ENCODE assay signal across 19 cellular contexts in the genomic region with DNA sequence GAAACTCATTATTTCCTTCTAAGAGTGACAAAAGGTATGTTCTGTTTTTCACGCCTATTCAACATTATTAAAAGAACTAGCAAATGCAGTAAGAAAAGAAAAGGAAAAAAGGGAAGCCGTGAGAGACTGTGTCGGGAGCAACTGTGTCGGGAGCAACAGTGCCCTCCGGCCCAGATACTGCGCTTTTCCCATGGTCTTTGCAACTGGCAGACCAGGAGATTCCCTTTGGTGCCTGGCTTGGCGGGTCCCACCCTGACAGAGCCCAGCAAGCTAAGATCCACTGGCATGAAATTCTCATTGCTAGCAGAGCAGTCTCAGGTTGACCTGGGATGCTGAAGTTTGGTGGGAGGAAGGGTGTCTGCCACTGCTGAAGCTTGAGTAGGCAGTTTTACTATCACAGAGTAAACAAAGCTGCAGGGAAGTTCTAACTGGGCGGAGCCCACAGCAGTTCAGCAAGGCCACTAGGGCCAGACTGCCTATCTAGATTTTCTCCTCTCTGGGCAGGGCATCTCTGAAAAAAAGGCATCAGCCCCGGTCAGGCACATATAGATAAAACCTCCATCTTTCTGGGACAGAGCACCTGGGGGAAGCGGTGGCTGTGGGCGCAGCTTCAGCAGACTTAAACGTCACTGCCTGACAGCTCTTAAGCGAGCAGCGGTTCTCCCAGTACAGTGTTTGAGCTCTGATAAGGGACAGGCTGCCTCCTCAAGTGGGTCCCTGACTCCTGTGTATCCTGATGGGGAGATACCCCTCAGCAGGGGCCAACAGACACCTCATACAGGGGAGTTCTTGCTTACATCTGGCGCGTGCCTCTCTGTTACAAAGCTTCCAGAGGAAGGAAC.
A peak's percentile ranks its signal among the peaks of the same experiment; 100 is the strongest.
DNase-seq lines count a peak whose midpoint lies in the region; ATAC-seq, FAIRE-seq and TF ChIP-seq lines count a peak whose summit lies in the region.
"Had no signal": no experiment of that assay in that cellular context is flagged by ENCODE, and none has a peak within 500 bp of the region (broad histone marks: within the 10 kb centered on the region; RNA-seq: fewer than 3 reads in every experiment).

No MANE protein-coding gene starts in this region.

- no peaks in the 10 kb centered on the region for H3K27me3 ChIP-seq in HepG2 (ENCODE audit: control insufficient read depth in 1 of 2, insufficient read depth in 2 of 2, low read length in 2 of 2)
- no peaks in the 10 kb centered on the region for H3K27me3 ChIP-seq in right lobe of liver
- H3K27me3 ChIP-seq in spleen (replicated peaks in 1 of 7) = no peaks in the 10 kb centered on the region
- H3K27me3 ChIP-seq: BLaER1 treated with 17β-estradiol and CSF1 and Interleukin-3, amounts not matched to agents 10 nM and 100 nM; Peyer's patch had no signal

- TF ChIP-seq POLR2A in HepG2 (IDR thresholded peaks at IDR 0.05; ENCODE audit: insufficient read depth in 1 of 2, low read depth in 2 of 2, low read length in 2 of 2) (no peak), right lobe of liver (IDR thresholded peaks at IDR 0.05) (no peak), spleen (IDR thresholded peaks at IDR 0.05) (no peak)

- no peaks in the 10 kb centered on the region for H3K36me3 ChIP-seq in HepG2 (replicated peaks in 1 of 2; ENCODE audit: control insufficient read depth in 1 of 2, insufficient read depth in 2 of 2, low read length in 2 of 2)
- H3K36me3 ChIP-seq in right lobe of liver = no peaks in the 10 kb centered on the region
- H3K36me3 ChIP-seq in spleen = no peaks in the 10 kb centered on the region
- H3K36me3 ChIP-seq: BLaER1 treated with 17β-estradiol and CSF1 and Interleukin-3, amounts not matched to agents 10 nM and 100 nM; Peyer's patch had no signal

- H3K9me3 ChIP-seq in HepG2 (ENCODE audit: low read length) = no peaks in the 10 kb centered on the region
- H3K9me3 ChIP-seq in right lobe of liver = no peaks in the 10 kb centered on the region
- peaks cover 0 to 13% (median under 1%) of the 10 kb centered on the region in 8 donors for H3K9me3 ChIP-seq in spleen
- H3K9me3 ChIP-seq: Peyer's patch had no signal

- 19% methylated on average over 11 of the region's 16 CpGs for WGBS in HepG2 (ENCODE audit: low lambda C conversion rate)
- 55% methylated on average over 5 of the region's 16 CpGs for WGBS in right lobe of liver (ENCODE audit: insufficient coverage, low coverage, low lambda C conversion rate, missing lambda C conversion rate)
- WGBS in spleen, 5 donors = 84 to 91% (median 86%) methylated on average over 16 of the region's 16 CpGs

- H4K20me1 ChIP-seq in HepG2 (ENCODE audit: insufficient read depth, low read length) = no peaks in the 10 kb centered on the region
- H4K20me1 ChIP-seq: BLaER1 treated with 17β-estradiol and CSF1 and Interleukin-3, amounts not matched to agents 10 nM and 100 nM had no signal

- no peak for TF ChIP-seq RAD21 in HepG2 (CRISPR knock-in tag; IDR thresholded peaks at IDR 0.05)

- no TSS peak for BruUV-seq in HepG2 (replicated peaks; lab: Mats Ljungman, UMichigan)

- H3K4me2 ChIP-seq in HepG2 (ENCODE audit: low read depth, low read length) = no peak overlapping the region
- H3K4me2 ChIP-seq: BLaER1 treated with 17β-estradiol and CSF1 and Interleukin-3, amounts not matched to agents 10 nM and 100 nM; KMS-11 had no signal

- in situ Hi-C loops in HepG2 (cut with HindIII; ENCODE audit: extremely low pct_ligation_motif_present, low pct_unique_long_range_greater_than_20kb) = no loop called here

- H3K4me1 ChIP-seq in HepG2 (ENCODE audit: insufficient read depth, low read length) (no peaks in the 10 kb centered on the region), right lobe of liver (no peaks in the 10 kb centered on the region), spleen (no peaks in the 10 kb centered on the region)
- H3K4me1 ChIP-seq: BLaER1 treated with 17β-estradiol and CSF1 and Interleukin-3, amounts not matched to agents 10 nM and 100 nM; Peyer's patch had no signal

- H3K4me3 ChIP-seq in HepG2 (replicated peaks in 1 of 3; ENCODE audit: insufficient read depth in 1 of 3, low read depth in 2 of 3, low read length in 3 of 3) = no peak overlapping the region
- no peak overlapping the region for H3K4me3 ChIP-seq in right lobe of liver
- H3K4me3 ChIP-seq in spleen = no peak overlapping the region
- H3K4me3 ChIP-seq: BLaER1 treated with 17β-estradiol and CSF1 and Interleukin-3, amounts not matched to agents 10 nM and 100 nM; GM12878; Peyer's patch had no signal

- DNase-seq in HepG2 (ENCODE audit: low spot score) = peak; percentile 2
- DNase-seq in right lobe of liver = no peak
- DNase-seq in RPMI8226 = peak; percentile 2
- DNase-seq in ecto neural progenitor cell (ENCODE audit: low spot score) = peak; percentile 39
- peak; percentile 37 for DNase-seq in spleen
- DNase-seq in Kasumi-1 (lab: John Stamatoyannopoulos, UW) = no peak
- DNase-seq in activated CD8-positive, alpha-beta memory T cell treated with anti-CD3 and anti-CD28 coated beads, Interleukin-2, amount 50 U/mL, for 48 hours = no peak
- DNase-seq in NCI-H2196 treated with DMSO at 0.1 percent for 48 hours (lab: John Stamatoyannopoulos, UW; ENCODE audit: unreplicated experiment) = no peak
- DNase-seq: 8988T, DMS53, MM.1S, NCI-H187 treated with DMSO at 0.1 percent for 48 hours, NCI-H524 treated with DMSO at 0.1 percent for 48 hours, Peyer's patch, SHP77 treated with DMSO at 0.1 percent for 48 hours had no signal

- peak; percentile 86 for ATAC-seq in HepG2
- ATAC-seq in right lobe of liver = no peak
- ATAC-seq: GM12878 had no signal

- H2AFZ ChIP-seq in HepG2 (ENCODE audit: low read length) = no peak overlapping the region

- POLR2A ChIA-PET in HepG2 (lab: Yijun Ruan, JAX) = no interaction called here

- CTCF ChIA-PET in HepG2 (lab: Yijun Ruan, JAX; ENCODE audit: low intra/inter-chr PET ratio, low total read pairs) = no interaction called here

- no peaks in the 10 kb centered on the region for H3K79me2 ChIP-seq in HepG2 (ENCODE audit: insufficient read depth, low read length)

- no peak for TF ChIP-seq CTCF in HepG2 (CRISPR knock-in tag; IDR thresholded peaks at IDR 0.05)
- no peak for TF ChIP-seq CTCF in right lobe of liver (IDR thresholded peaks at IDR 0.05)
- TF ChIP-seq CTCF in spleen (IDR thresholded peaks at IDR 0.05 in 8 of 11, conservative IDR thresholded peaks at IDR 0.05 in 3 of 11) = no peak

- H3K9ac ChIP-seq in HepG2 (ENCODE audit: insufficient read depth, low read depth, low read length) = no peak overlapping the region
- H3K9ac ChIP-seq: BLaER1 treated with 17β-estradiol and CSF1 and Interleukin-3, amounts not matched to agents 10 nM and 100 nM; KMS-11 had no signal

- H3K27ac ChIP-seq in HepG2 (ENCODE audit: extremely low read length, insufficient read depth, low read length) = no peak overlapping the region
- no peak overlapping the region for H3K27ac ChIP-seq in right lobe of liver
- no peak overlapping the region for H3K27ac ChIP-seq in spleen
- H3K27ac ChIP-seq: BLaER1 treated with 17β-estradiol and CSF1 and Interleukin-3, amounts not matched to agents 10 nM and 100 nM; KMS-11; Peyer's patch had no signal

- intact Hi-C loops in HepG2 (cut with micrococcal nuclease; ENCODE audit: unreplicated experiment) (no loop called here), right lobe of liver (cut with DNase I) (no loop called here), spleen (cut with DNase I; ENCODE audit: low total_unique reads) (no loop called here)

- no peak for TF ChIP-seq EP300 in HepG2 (IDR thresholded peaks at IDR 0.05; ENCODE audit: low read depth in 2 of 2, low read length in 2 of 2)
- no peak for TF ChIP-seq EP300 in HepG2 (CRISPR knock-in tag; IDR thresholded peaks at IDR 0.05; ENCODE audit: borderline replicate concordance)

- no peak for FAIRE-seq in HepG2 (lab: Jason Lieb, UNC)
- FAIRE-seq: GM12878, GM18507 had no signal

TF ChIP-seq in HepG2, 621 proteins besides CTCF, POLR2A, EP300 and RAD21 (continues in another document):
- TF ChIP-seq, protein P1, sequence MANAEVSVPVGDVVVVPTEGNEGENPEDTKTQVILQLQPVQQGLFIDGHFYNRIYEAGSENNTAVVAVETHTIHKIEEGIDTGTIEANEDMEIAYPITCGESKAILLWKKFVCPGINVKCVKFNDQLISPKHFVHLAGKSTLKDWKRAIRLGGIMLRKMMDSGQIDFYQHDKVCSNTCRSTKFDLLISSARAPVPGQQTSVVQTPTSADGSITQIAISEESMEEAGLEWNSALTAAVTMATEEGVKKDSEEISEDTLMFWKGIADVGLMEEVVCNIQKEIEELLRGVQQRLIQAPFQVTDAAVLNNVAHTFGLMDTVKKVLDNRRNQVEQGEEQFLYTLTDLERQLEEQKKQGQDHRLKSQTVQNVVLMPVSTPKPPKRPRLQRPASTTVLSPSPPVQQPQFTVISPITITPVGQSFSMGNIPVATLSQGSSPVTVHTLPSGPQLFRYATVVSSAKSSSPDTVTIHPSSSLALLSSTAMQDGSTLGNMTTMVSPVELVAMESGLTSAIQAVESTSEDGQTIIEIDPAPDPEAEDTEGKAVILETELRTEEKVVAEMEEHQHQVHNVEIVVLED (CRISPR knock-in tag; IDR thresholded peaks at IDR 0.05; ENCODE audit: borderline replicate concordance) = no peak
- no peak for TF ChIP-seq FOSL1 (CRISPR knock-in tag; IDR thresholded peaks at IDR 0.05; ENCODE audit: borderline replicate concordance)
- TF ChIP-seq ZNF788 (CRISPR knock-in tag; IDR thresholded peaks at IDR 0.05; ENCODE audit: borderline replicate concordance) = no peak
- TF ChIP-seq YEATS2 (CRISPR knock-in tag; IDR thresholded peaks at IDR 0.05; ENCODE audit: borderline replicate concordance) = no peak
- no peak for TF ChIP-seq HMG20A (CRISPR knock-in tag; IDR thresholded peaks at IDR 0.05; ENCODE audit: borderline replicate concordance)
- no peak for TF ChIP-seq ZNF460 (CRISPR knock-in tag; IDR thresholded peaks at IDR 0.05; ENCODE audit: borderline replicate concordance)
- no peak for TF ChIP-seq KAT2B (IDR thresholded peaks at IDR 0.05; ENCODE audit: borderline replicate concordance, low read depth, low read length)
- no peak for TF ChIP-seq ZBTB7B (CRISPR knock-in tag; IDR thresholded peaks at IDR 0.05)
- no peak for TF ChIP-seq ZNF674 (CRISPR knock-in tag; IDR thresholded peaks at IDR 0.05; ENCODE audit: low read depth)
- no peak for TF ChIP-seq YEATS4 (CRISPR knock-in tag; IDR thresholded peaks at IDR 0.05; ENCODE audit: borderline replicate concordance)
- TF ChIP-seq ZNF605 (CRISPR knock-in tag; IDR thresholded peaks at IDR 0.05) = no peak
- TF ChIP-seq, protein P2, sequence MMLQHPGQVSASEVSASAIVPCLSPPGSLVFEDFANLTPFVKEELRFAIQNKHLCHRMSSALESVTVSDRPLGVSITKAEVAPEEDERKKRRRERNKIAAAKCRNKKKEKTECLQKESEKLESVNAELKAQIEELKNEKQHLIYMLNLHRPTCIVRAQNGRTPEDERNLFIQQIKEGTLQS (CRISPR knock-in tag; IDR thresholded peaks at IDR 0.05) = no peak
- TF ChIP-seq LCORL (IDR thresholded peaks at IDR 0.05) = no peak
- TF ChIP-seq LCORL (CRISPR knock-in tag; IDR thresholded peaks at IDR 0.05) = no peak

Comparison
In these comparisons a context has a peak if more than half of its experiments do, and no peak if none do; other contexts are left out.
1. DNase-seq: peak in HepG2 (single experiment), RPMI8226 (single experiment), ecto neural progenitor cell (single experiment) and spleen (single experiment); none in right lobe of liver (0 of 3), Kasumi-1 (0 of 2), activated CD8-positive, alpha-beta memory T cell treated with anti-CD3 and anti-CD28 coated beads, Interleukin-2, amount 50 U/mL, for 48 hours (single experiment) and NCI-H2196 treated with DMSO at 0.1 percent for 48 hours (single experiment).